9 cellular contexts compared by ENCODE assay signal in genomic region chr3:43523454-43524053, GRCh38.
A peak's percentile ranks its signal among the peaks of the same experiment; 100 is the strongest.
DNase-seq lines count a peak whose midpoint lies in the region; ATAC-seq lines count a peak whose summit lies in the region.
"Had no signal": no experiment of that assay in that cellular context is flagged by ENCODE, and none has a peak within 500 bp of the region (broad histone marks: within the 10 kb centered on the region; RNA-seq: fewer than 3 reads in every experiment).

No MANE protein-coding gene starts in this region.

- intact Hi-C loops in posterior cingulate gyrus (cut with DNase I): no loop called here
- intact Hi-C loops in posterior vena cava (cut with DNase I): no loop called here

- ATAC-seq in GM19023 (IDR thresholded peaks at IDR 0.05; ENCODE audit: unreplicated experiment) (peak; percentile 91), GM21786 (IDR thresholded peaks at IDR 0.05; ENCODE audit: unreplicated experiment) (peak; percentile 90), HG03460 (IDR thresholded peaks at IDR 0.05; ENCODE audit: unreplicated experiment) (peak; percentile 86)

- DNase-seq in iris pigment epithelial cell (ENCODE audit: low read depth): peak; percentile 52
- no peak for DNase-seq in T1000 (lab: John Stamatoyannopoulos, UW)
- DNase-seq in posterior cingulate gyrus: no peak
- no peak for DNase-seq in posterior vena cava (ENCODE audit: low spot score)
- DNase-seq: activated CD4-positive, CD25-positive, alpha-beta regulatory T cell; NCI-H69 had no signal
